ENCODE assay signal across 1 cellular context in the genomic region with DNA sequence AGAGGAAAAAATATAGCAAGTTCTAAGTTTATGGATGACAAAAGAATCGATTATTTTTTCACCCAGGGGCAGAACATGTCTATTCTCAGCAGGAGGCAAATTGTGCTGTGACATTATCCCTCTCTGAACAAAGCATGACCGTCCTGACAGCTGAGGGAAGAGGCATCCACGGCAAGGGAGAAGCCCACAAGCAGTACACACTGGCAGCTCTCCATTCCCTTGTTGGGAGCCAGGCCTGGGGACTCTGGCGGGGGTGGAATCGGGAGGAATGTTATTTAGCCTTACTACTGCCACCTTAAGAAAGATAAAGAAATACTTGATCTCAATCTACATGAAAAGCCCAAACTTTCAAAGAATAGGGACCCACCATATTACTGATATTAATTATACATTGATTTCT.
TF ChIP-seq lines count a peak whose summit lies in the region.

No MANE protein-coding gene starts in this region.

TF ChIP-seq in IMR-90, 13 proteins besides CTCF, POLR2A, EP300 and RAD21:
- TF ChIP-seq CHD1 (IDR thresholded peaks at IDR 0.05; ENCODE audit: low read depth, low read length): no peak
- no peak for TF ChIP-seq MAZ (IDR thresholded peaks at IDR 0.05; ENCODE audit: borderline replicate concordance, low read depth, low read length)
- no peak for TF ChIP-seq BHLHE40 (IDR thresholded peaks at IDR 0.05; ENCODE audit: low read depth, low read length)
- no peak for TF ChIP-seq NFE2L2 (IDR thresholded peaks at IDR 0.05; ENCODE audit: low read depth, low read length)
- TF ChIP-seq MXI1 (IDR thresholded peaks at IDR 0.05; ENCODE audit: borderline replicate concordance, low read depth, low read length): no peak
- TF ChIP-seq FOS (IDR thresholded peaks at IDR 0.05; ENCODE audit: low read depth, low read length): no peak
- TF ChIP-seq SMC3 (IDR thresholded peaks at IDR 0.05; ENCODE audit: low read depth, low read length): no peak
- no peak for TF ChIP-seq RCOR1 (IDR thresholded peaks at IDR 0.05; ENCODE audit: insufficient replicate concordance, low read length)
TF ChIP-seq in IMR-90: peak in this region for 0.
